12 cellular contexts compared by ENCODE assay signal in the genomic region with DNA sequence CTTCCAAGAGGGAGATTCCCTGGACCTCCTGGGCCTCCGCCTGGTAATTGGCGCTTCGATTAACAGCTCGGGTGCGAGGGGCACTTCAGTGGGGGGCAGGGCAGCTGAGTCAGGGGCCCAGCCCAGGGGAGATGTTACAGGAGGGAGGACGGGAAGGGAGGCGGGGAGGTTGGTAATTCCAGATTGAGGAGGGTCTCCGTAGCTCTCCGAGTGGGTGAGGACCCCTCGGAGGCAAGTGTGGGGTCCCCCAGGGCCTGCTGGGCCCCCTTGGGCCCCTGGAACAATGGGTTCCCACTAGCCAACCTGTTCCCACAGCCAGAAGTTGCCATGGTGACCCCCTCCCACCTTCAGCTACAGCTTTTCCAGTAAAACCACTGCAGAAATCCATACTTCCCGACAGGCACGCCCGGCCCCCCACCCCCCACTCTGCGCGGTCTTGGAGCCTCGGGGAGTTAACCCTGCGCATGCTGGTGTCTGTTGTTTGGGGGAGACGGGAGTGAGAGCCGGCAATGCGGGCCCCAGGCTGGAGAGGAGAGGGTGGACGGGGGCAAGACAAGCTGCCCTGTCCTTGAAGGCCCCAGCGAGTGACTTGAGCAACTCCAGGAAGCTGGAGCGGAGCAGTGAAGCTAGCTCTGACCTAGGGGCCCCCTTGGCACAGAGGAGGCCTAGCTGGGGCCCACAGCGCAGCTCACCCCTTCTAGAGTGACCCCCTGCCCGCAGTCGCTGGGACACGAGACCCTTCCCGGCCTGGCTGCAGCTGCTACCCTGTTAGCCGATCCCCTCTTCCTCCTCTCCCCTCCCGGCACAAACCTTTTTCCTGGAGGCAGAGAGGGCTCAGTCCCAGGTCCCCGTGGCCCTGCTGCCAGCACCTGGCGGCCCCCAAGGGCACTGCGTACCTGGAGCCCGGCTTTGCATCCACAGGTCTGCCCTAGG. TPM values are rescaled to one million over a fixed set of nuclear protein-coding genes. Genes with fewer than 3 reads are reported as not detected.
DNase-seq lines count a peak whose midpoint lies in the region; FAIRE-seq and TF ChIP-seq lines count a peak whose summit lies in the region.
"Had no signal": no experiment of that assay in that cellular context is flagged by ENCODE, and none has a peak within 500 bp of the region (broad histone marks: within the 10 kb centered on the region; RNA-seq: fewer than 3 reads in every experiment).

No MANE protein-coding gene starts in this region.

- H2AK5ac ChIP-seq in trophoblast cell (ENCODE audit: low read length): no peak overlapping the region

- peak; percentile 56 for DNase-seq in SHP77 treated with DMSO at 0.1 percent for 48 hours (lab: John Stamatoyannopoulos, UW)
- DNase-seq in fibroblast of villous mesenchyme (ENCODE audit: low read depth): peak; percentile 90
- DNase-seq in trophoblast cell: peak; percentile 19 to 46
- DNase-seq in cerebellar nuclear complex (lab: John Stamatoyannopoulos, UW): no peak
- DNase-seq in hippocampal formation (lab: John Stamatoyannopoulos, UW): no peak
- no peak for DNase-seq in RCC 7860 (ENCODE audit: low spot score)
- DNase-seq: DMS153, NCI-H1105 had no signal

- CTCF ChIA-PET in HEK293 (lab: Yijun Ruan, JAX): interaction anchor here (0.6 to 3.2 kb wide), 7 partner anchors 12 to 249 kb away, joined by 3 to 22 read pairs (median 3); no protein-coding TSS in a partner anchor

- H3K9ac ChIP-seq in trophoblast cell (ENCODE audit: low read length): peak overlapping the region; percentile 10

- peak overlapping the region; percentile 70 for H2BK120ac ChIP-seq in trophoblast cell (ENCODE audit: insufficient read depth, low read length, poor library complexity)

- H3K4me3 ChIP-seq in HEK293 (ENCODE audit: low read depth, low read length) (no peak overlapping the region), fibroblast of villous mesenchyme (ENCODE audit: low read depth, low read length) (peak overlapping the region; percentile 18), trophoblast cell (ENCODE audit: low read depth, low read length) (no peak overlapping the region)
- H3K4me3 ChIP-seq: vagina had no signal

- H3K79me2 ChIP-seq in trophoblast cell (ENCODE audit: control insufficient read depth, insufficient read depth, low read length, poor library complexity): peaks cover 6% of the 10 kb centered on the region

- POLR2A ChIA-PET in HEK293 (lab: Yijun Ruan, JAX): interaction anchor here (1.2 kb wide), 1 partner anchor 14 kb away, joined by 5 read pairs; no protein-coding TSS in a partner anchor

- no peak for TF ChIP-seq CTCF in HEK293 (tag by site-specific recombination; IDR thresholded peaks at IDR 0.05)
- TF ChIP-seq CTCF in fibroblast of villous mesenchyme (IDR thresholded peaks at IDR 0.05; ENCODE audit: insufficient read depth, low read depth, low read length): no peak

- peak overlapping the region; percentile 23 for H4K12ac ChIP-seq in trophoblast cell (ENCODE audit: low read depth, low read length)

- H3K4me1 ChIP-seq in HEK293 (ENCODE audit: control insufficient read depth, insufficient read depth, low read length) (peaks cover 8% of the 10 kb centered on the region; the same call in 1 of the 2 replicates), trophoblast cell (ENCODE audit: control insufficient read depth in 1 of 2, insufficient read depth in 2 of 2, low read length in 2 of 2) (peaks cover 38 to 42% of the 10 kb centered on the region in 2 experiments)

- peak overlapping the region; percentile 43 for H2BK5ac ChIP-seq in trophoblast cell (ENCODE audit: low read depth, low read length, poor library complexity)

- peaks cover 27% of the 10 kb centered on the region for H3K79me1 ChIP-seq in trophoblast cell (ENCODE audit: low read length)

- H3K4me2 ChIP-seq in trophoblast cell (ENCODE audit: low read length): peak overlapping the region; percentile 55

- H2AFZ ChIP-seq in trophoblast cell (ENCODE audit: insufficient read depth, low read length, poor library complexity): peak overlapping the region; percentile 28

- H4K8ac ChIP-seq in trophoblast cell (ENCODE audit: low read depth, low read length): peak overlapping the region; percentile 69

- FAIRE-seq in RCC 7860 (lab: Jason Lieb, UNC): no peak

- H3K4ac ChIP-seq in trophoblast cell (ENCODE audit: low read depth, low read length): peak overlapping the region; percentile 13

- WGBS in trophoblast cell (ENCODE audit: extremely low coverage, insufficient coverage, insufficient read length): no CpG with 5 or more reads among the region's 34 CpGs

- H3K27me3 ChIP-seq in trophoblast cell (ENCODE audit: insufficient read depth, low read length): no peaks in the 10 kb centered on the region

- no peaks in the 10 kb centered on the region for H3K9me3 ChIP-seq in HEK293 (ENCODE audit: control insufficient read depth, insufficient read depth, low read depth, low read length)
- no peaks in the 10 kb centered on the region for H3K9me3 ChIP-seq in trophoblast cell (ENCODE audit: insufficient read depth, low read depth, low read length)
- H3K9me3 ChIP-seq: vagina had no signal

- no peaks in the 10 kb centered on the region for H3K36me3 ChIP-seq in HEK293 (ENCODE audit: control insufficient read depth in 2 of 2, insufficient read depth in 1 of 2, low read length in 2 of 2)
- H3K36me3 ChIP-seq in trophoblast cell (ENCODE audit: control insufficient read depth in 1 of 2, insufficient read depth in 2 of 2, low read length in 2 of 2): no peaks in the 10 kb centered on the region
- H3K36me3 ChIP-seq: vagina had no signal

- H4K91ac ChIP-seq in trophoblast cell (ENCODE audit: low read depth, low read length): peak overlapping the region; percentile 81

- H3K14ac ChIP-seq in trophoblast cell (ENCODE audit: low read length): peak overlapping the region; percentile 73

- H3K27ac ChIP-seq in HEK293 (ENCODE audit: extremely low read depth, low read depth, low read length) (no peak overlapping the region), trophoblast cell (ENCODE audit: low read depth, low read length) (no peak overlapping the region)
- H3K27ac ChIP-seq: vagina, VCaP had no signal

- H3K18ac ChIP-seq in trophoblast cell (ENCODE audit: low read length): peak overlapping the region; percentile 50

- no peak overlapping the region for H3K23ac ChIP-seq in trophoblast cell (ENCODE audit: low read length)

- H2BK12ac ChIP-seq in trophoblast cell (ENCODE audit: low read length): peak overlapping the region; percentile 37

TF ChIP-seq in HEK293, 187 proteins besides CTCF, POLR2A, EP300 and RAD21 (continues in another document):
- TF ChIP-seq PATZ1 (tag by site-specific recombination; IDR thresholded peaks at IDR 0.05): peak; percentile 47; the same call in 1 of the 2 replicates
- no peak for TF ChIP-seq YY2 (tag by site-specific recombination; IDR thresholded peaks at IDR 0.05)
- TF ChIP-seq, protein P1, sequence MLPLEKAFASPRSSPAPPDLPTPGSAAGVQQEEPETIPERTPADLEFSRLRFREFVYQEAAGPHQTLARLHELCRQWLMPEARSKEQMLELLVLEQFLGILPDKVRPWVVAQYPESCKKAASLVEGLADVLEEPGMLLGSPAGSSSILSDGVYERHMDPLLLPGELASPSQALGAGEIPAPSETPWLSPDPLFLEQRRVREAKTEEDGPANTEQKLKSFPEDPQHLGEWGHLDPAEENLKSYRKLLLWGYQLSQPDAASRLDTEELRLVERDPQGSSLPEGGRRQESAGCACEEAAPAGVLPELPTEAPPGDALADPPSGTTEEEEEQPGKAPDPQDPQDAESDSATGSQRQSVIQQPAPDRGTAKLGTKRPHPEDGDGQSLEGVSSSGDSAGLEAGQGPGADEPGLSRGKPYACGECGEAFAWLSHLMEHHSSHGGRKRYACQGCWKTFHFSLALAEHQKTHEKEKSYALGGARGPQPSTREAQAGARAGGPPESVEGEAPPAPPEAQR (tag by site-specific recombination; IDR thresholded peaks at IDR 0.05): no peak
- TF ChIP-seq ZFHX2 (tag by site-specific recombination; conservative IDR thresholded peaks at IDR 0.05): peak; percentile 26; the same call in 1 of the 2 replicates
- no peak for TF ChIP-seq ZNF324 (tag by site-specific recombination; IDR thresholded peaks at IDR 0.05)
- no peak for TF ChIP-seq ZNF548 (tag by site-specific recombination; IDR thresholded peaks at IDR 0.05)
- peak; percentile 83 for TF ChIP-seq ZIC2 (tag by site-specific recombination; IDR thresholded peaks at IDR 0.05)
- 0 out of 2 replicates have a peak, but pooled peaks have one; percentile 25 for TF ChIP-seq ZNF335 (tag by site-specific recombination; conservative IDR thresholded peaks at IDR 0.05)
- no peak for TF ChIP-seq PRDM1 (tag by site-specific recombination; IDR thresholded peaks at IDR 0.05)
- no peak for TF ChIP-seq HOXC10 (CRISPR knock-in tag; IDR thresholded peaks at IDR 0.05)
- TF ChIP-seq ZBTB26 (tag by site-specific recombination; optimal IDR thresholded peaks at IDR 0.05): peak; percentile 14
- peak; percentile 96 for TF ChIP-seq GLIS1 (tag by site-specific recombination; IDR thresholded peaks at IDR 0.05)

RNA-seq across cellular contexts. Expression of gene TMEM235, which starts 37.8 kb away (rescaled TPM):
- not detected in 2 replicates for total RNA-seq in fibroblast of villous mesenchyme
- not detected in 2 replicates for polyA plus RNA-seq in trophoblast cell (2013)
- total RNA-seq: skeletal muscle tissue, vagina had no signal

RNA-seq across cellular contexts. Expression of gene BIRC5, which starts 55.2 kb away (rescaled TPM):
- 39.0 and 50.1 TPM in 2 replicates for total RNA-seq in fibroblast of villous mesenchyme
- polyA plus RNA-seq in trophoblast cell (2013): 38.7 and 44.2 TPM in 2 replicates

Comparison
In these comparisons a context has a peak if more than half of its experiments do, and no peak if none do; other contexts are left out.
1. DNase-seq: peak in SHP77 treated with DMSO at 0.1 percent for 48 hours (single experiment), fibroblast of villous mesenchyme (single experiment) and trophoblast cell (2 of 2); none in cerebellar nuclear complex (0 of 2), hippocampal formation (0 of 2) and RCC 7860 (single experiment).